19 cellular contexts compared by ENCODE assay signal in genomic region chr5:96084874-96085545, GRCh38.
A peak's percentile ranks its signal among the peaks of the same experiment; 100 is the strongest.
DNase-seq lines count a peak whose midpoint lies in the region; ATAC-seq, FAIRE-seq and TF ChIP-seq lines count a peak whose summit lies in the region.
"Had no signal": no experiment of that assay in that cellular context is flagged by ENCODE, and none has a peak within 500 bp of the region (broad histone marks: within the 10 kb centered on the region; RNA-seq: fewer than 3 reads in every experiment).

No MANE protein-coding gene starts in this region.

- H3K27me3 Mint-ChIP-seq in activated T-cell treated with anti-CD3 and anti-CD28 coated beads, Interleukin-2, amount 50 U/mL, for 72 hours (ENCODE audit: low read depth), result peaks cover 24% of the 10 kb centered on the region
- peaks cover 9% of the 10 kb centered on the region for H3K27me3 Mint-ChIP-seq in stimulated activated memory B cell treated with anti-CD40 and anti-IgM and Interleukin-4, amounts not matched to agents 10 μg/mL and 1 μg/mL and 100 μg/mL, for 72 hours

- H3K79me2 ChIP-seq in GM23248 (ENCODE audit: insufficient read depth), result peaks cover 4% of the 10 kb centered on the region; the same call in 1 of the 2 replicates

- H3K27me3 ChIP-seq in GM23248 (replicated peaks; ENCODE audit: insufficient read depth) (no peaks in the 10 kb centered on the region), bronchial epithelial cell (ENCODE audit: control insufficient read depth, insufficient read depth, low read length) (no peaks in the 10 kb centered on the region), right lobe of liver (no peaks in the 10 kb centered on the region)
- H3K27me3 ChIP-seq: ovary had no signal

- 0 out of 2 replicates have a peak overlapping the region, but pooled peaks have one; percentile 21 for H2AFZ ChIP-seq in GM23248

- peaks cover 43% of the 10 kb centered on the region for H3K4me1 Mint-ChIP-seq in activated T-cell treated with anti-CD3 and anti-CD28 coated beads, Interleukin-2, amount 50 U/mL, for 72 hours (ENCODE audit: low read depth)
- H3K4me1 Mint-ChIP-seq in stimulated activated memory B cell treated with anti-CD40 and anti-IgM and Interleukin-4, amounts not matched to agents 10 μg/mL and 1 μg/mL and 100 μg/mL, for 72 hours, result no peaks in the 10 kb centered on the region

- H3K4me3 Mint-ChIP-seq in activated T-cell treated with anti-CD3 and anti-CD28 coated beads, Interleukin-2, amount 50 U/mL, for 72 hours, result no peak overlapping the region
- no peak overlapping the region for H3K4me3 Mint-ChIP-seq in stimulated activated memory B cell treated with anti-CD40 and anti-IgM and Interleukin-4, amounts not matched to agents 10 μg/mL and 1 μg/mL and 100 μg/mL, for 72 hours

- H3K4me2 ChIP-seq in GM23248 (ENCODE audit: unreplicated experiment), result no peak overlapping the region

- FAIRE-seq in bronchial epithelial cell (lab: Jason Lieb, UNC), result no peak
- no peak for FAIRE-seq in GM19239 (lab: Jason Lieb, UNC)

- H3K4me1 ChIP-seq in GM23248 (ENCODE audit: insufficient read depth) (peaks cover 34% of the 10 kb centered on the region), right lobe of liver (peaks cover 0 to 3% (median 0%) of the 10 kb centered on the region in 4 donors)

- no peak overlapping the region for H3K4me3 ChIP-seq in GM23248
- no peak overlapping the region for H3K4me3 ChIP-seq in bronchial epithelial cell (ENCODE audit: low read depth, low read length)
- no peak overlapping the region for H3K4me3 ChIP-seq in right lobe of liver
- H3K4me3 ChIP-seq: ovary, thoracic aorta had no signal

- no peaks in the 10 kb centered on the region for H3K9me3 Mint-ChIP-seq in activated T-cell treated with anti-CD3 and anti-CD28 coated beads, Interleukin-2, amount 50 U/mL, for 72 hours
- no peaks in the 10 kb centered on the region for H3K9me3 Mint-ChIP-seq in stimulated activated memory B cell treated with anti-CD40 and anti-IgM and Interleukin-4, amounts not matched to agents 10 μg/mL and 1 μg/mL and 100 μg/mL, for 72 hours

- WGBS in GM23248 (ENCODE audit: low coverage in 1 of 2, low lambda C conversion rate in 2 of 2, missing lambda C conversion rate in 2 of 2), 2 experiments, result 48 to 53% methylated on average over 2 of the region's 2 CpGs
- 53% methylated on average over 2 of the region's 2 CpGs for WGBS in right lobe of liver (ENCODE audit: insufficient coverage, low coverage, low lambda C conversion rate, missing lambda C conversion rate)

- in situ Hi-C loops in GM23248 (cut with MboI), result no loop called here

- H3K9me3 ChIP-seq in GM23248 (ENCODE audit: low read depth) (no peaks in the 10 kb centered on the region), right lobe of liver (no peaks in the 10 kb centered on the region)
- H3K9me3 ChIP-seq: ovary, thoracic aorta had no signal

- H3K9me2 ChIP-seq in GM23248 (ENCODE audit: insufficient read depth), result no peaks in the 10 kb centered on the region

- H3K36me3 ChIP-seq in GM23248 (ENCODE audit: low read depth), result no peaks in the 10 kb centered on the region
- H3K36me3 ChIP-seq in bronchial epithelial cell (ENCODE audit: control insufficient read depth, insufficient read depth, low read length), result no peaks in the 10 kb centered on the region
- H3K36me3 ChIP-seq in right lobe of liver, result no peaks in the 10 kb centered on the region
- H3K36me3 ChIP-seq: ovary, thoracic aorta had no signal

- no peak overlapping the region for H3K9ac ChIP-seq in GM23248

- no peaks in the 10 kb centered on the region for H4K20me1 ChIP-seq in GM23248 (ENCODE audit: insufficient read depth)

- TF ChIP-seq CTCF in bronchial epithelial cell (IDR thresholded peaks at IDR 0.05; ENCODE audit: insufficient read depth, low read length, severe bottlenecking) (no peak), right lobe of liver (IDR thresholded peaks at IDR 0.05) (no peak)

- no peak overlapping the region for H3K27ac Mint-ChIP-seq in activated T-cell treated with anti-CD3 and anti-CD28 coated beads, Interleukin-2, amount 50 U/mL, for 72 hours
- H3K27ac Mint-ChIP-seq in stimulated activated memory B cell treated with anti-CD40 and anti-IgM and Interleukin-4, amounts not matched to agents 10 μg/mL and 1 μg/mL and 100 μg/mL, for 72 hours, result no peak overlapping the region

- peaks cover 16% of the 10 kb centered on the region for H3F3A ChIP-seq in GM23248 (ENCODE audit: insufficient read depth)

- TF ChIP-seq POLR2A in right lobe of liver (IDR thresholded peaks at IDR 0.05), result no peak

- H3K36me3 Mint-ChIP-seq in activated T-cell treated with anti-CD3 and anti-CD28 coated beads, Interleukin-2, amount 50 U/mL, for 72 hours (ENCODE audit: insufficient read depth in 2 of 2), result peaks cover 0 to 4% of the 10 kb centered on the region in 2 donors
- no peaks in the 10 kb centered on the region for H3K36me3 Mint-ChIP-seq in stimulated activated memory B cell treated with anti-CD40 and anti-IgM and Interleukin-4, amounts not matched to agents 10 μg/mL and 1 μg/mL and 100 μg/mL, for 72 hours

- 0 out of 2 replicates have a peak overlapping the region, but pooled peaks have one; percentile 6 for H3K27ac ChIP-seq in GM23248
- no peak overlapping the region for H3K27ac ChIP-seq in right lobe of liver
- H3K27ac ChIP-seq: ovary, thoracic aorta had no signal

- intact Hi-C loops in right lobe of liver (cut with DNase I), result no loop called here

- peak; percentile 61 for DNase-seq in GM23248
- DNase-seq in M059J (ENCODE audit: low read depth), result peak; percentile 58
- DNase-seq in bronchial epithelial cell (ENCODE audit: low read depth), result peak; percentile 84
- DNase-seq in right lobe of liver, result no peak
- no peak for DNase-seq in activated T-cell treated with anti-CD3 and anti-CD28 coated beads, Interleukin-2, amount 50 U/mL, for 72 hours
- DNase-seq in GM19239 (ENCODE audit: insufficient read length, low spot score), result no peak
- DNase-seq: activated CD4-positive, alpha-beta T cell treated with anti-CD3 and anti-CD28 coated beads for 1 hour; activated effector memory CD4-positive, alpha-beta T cell treated with Interleukin-2 at 50 U/mL for 16 hours; amniotic stem cell; cerebellar nuclear complex; foreskin melanocyte; Karpas-422; NCI-H446; ovary; stimulated activated CD4-positive, alpha-beta T cell treated with anti-CD3 and anti-CD28 coated beads, Interleukin-4, amount 100 ng/mL, for 4 hours; stimulated activated CD8-positive, alpha-beta memory T cell treated with anti-CD3 and anti-CD28 coated beads, Interleukin-4, amount 100 ng/mL, for 48 hours had no signal

- ATAC-seq in right lobe of liver, result peak; percentile 53 to 81 (median 74)
- ATAC-seq in activated T-cell treated with anti-CD3 and anti-CD28 coated beads, Interleukin-2, amount 50 U/mL, for 72 hours (replicated peaks in 1 of 2), result no peak
- no peak for ATAC-seq in stimulated activated memory B cell treated with anti-CD40 and anti-IgM and Interleukin-4, amounts not matched to agents 10 μg/mL and 1 μg/mL and 100 μg/mL, for 72 hours
- ATAC-seq: SK-N-SH treated with all-trans-retinoic acid at 6 μM for 48 hours had no signal

Comparison
In these comparisons a context has a peak if more than half of its experiments do, and no peak if none do; other contexts are left out.
1. DNase-seq: peak in GM23248 (single experiment), M059J (single experiment) and bronchial epithelial cell (single experiment); none in right lobe of liver (0 of 3), activated T-cell treated with anti-CD3 and anti-CD28 coated beads, Interleukin-2, amount 50 U/mL, for 72 hours (0 of 2) and GM19239 (single experiment).
2. ATAC-seq: peak in right lobe of liver (4 of 4); none in activated T-cell treated with anti-CD3 and anti-CD28 coated beads, Interleukin-2, amount 50 U/mL, for 72 hours (0 of 2) and stimulated activated memory B cell treated with anti-CD40 and anti-IgM and Interleukin-4, amounts not matched to agents 10 μg/mL and 1 μg/mL and 100 μg/mL, for 72 hours (single experiment).